Comparison of ENCODE assay signal across 8 cellular contexts in genomic region chr21:44926364-44927101, GRCh38. TPM values are rescaled to one million over a fixed set of nuclear protein-coding genes. Genes with fewer than 3 reads are reported as not detected.
DNase-seq lines count a peak whose midpoint lies in the region; ATAC-seq, FAIRE-seq and TF ChIP-seq lines count a peak whose summit lies in the region.

No MANE protein-coding gene starts in this region.

- H3K36me3 Mint-ChIP-seq in Caco-2 (ENCODE audit: insufficient read depth, unreplicated experiment), result no peaks in the 10 kb centered on the region

- TF ChIP-seq EP300 in K562 (IDR thresholded peaks at IDR 0.05; ENCODE audit: low read length), result no peak

- BruUV-seq in K562 (replicated peaks; lab: Mats Ljungman, UMichigan), result no TSS peak
- BruUV-seq in Caco-2 (replicated peaks; lab: Mats Ljungman, UMichigan), result no TSS peak

- peaks cover 7% of the 10 kb centered on the region for H3K27me3 Mint-ChIP-seq in Caco-2 (ENCODE audit: insufficient read depth, unreplicated experiment)

- H3K4me3 ChIP-seq in GM12865 (ENCODE audit: low read depth, low read length) (peak overlapping the region; percentile 82), SJSA1 (no peak overlapping the region), K562 (no peak overlapping the region), skeletal muscle satellite cell (ENCODE audit: low read length) (peak overlapping the region; percentile 57), Caco-2 (ENCODE audit: low read depth, low read length) (no peak overlapping the region)

- peaks cover 3% of the 10 kb centered on the region for H3K9me1 ChIP-seq in K562 (ENCODE audit: control insufficient read depth, insufficient read depth, low read length)

- DNase-seq in GM12865 (ENCODE audit: low read depth) (peak; percentile 43), SJSA1 (ENCODE audit: low read depth in 1 of 2, low spot score in 2 of 2) (no peak), K562 (ENCODE audit: extremely low read depth in 1 of 4, low spot score in 3 of 4) (no peak), NCI-H2107 treated with DMSO at 0.1 percent for 48 hours (lab: John Stamatoyannopoulos, UW; ENCODE audit: unreplicated experiment) (no peak), Caco-2 (no peak)

- no peaks in the 10 kb centered on the region for H4K20me1 ChIP-seq in K562 (replicated peaks; ENCODE audit: control insufficient read depth, insufficient read depth, low read length)

- TF ChIP-seq POLR2A in K562 (conservative IDR thresholded peaks at IDR 0.05), result no peak

- 28% methylated on average over 23 of the region's 23 CpGs for WGBS in K562 (ENCODE audit: insufficient coverage, low coverage, missing lambda C conversion rate)

- H3K4me3 Mint-ChIP-seq in Caco-2 (ENCODE audit: unreplicated experiment), result no peak overlapping the region

- peaks cover 10% of the 10 kb centered on the region for H3K36me3 ChIP-seq in SJSA1
- H3K36me3 ChIP-seq in K562 (ENCODE audit: control insufficient read depth, insufficient read depth, low read length), result no peaks in the 10 kb centered on the region
- H3K36me3 ChIP-seq in skeletal muscle satellite cell (ENCODE audit: insufficient read depth, low read length), result no peaks in the 10 kb centered on the region
- H3K36me3 ChIP-seq in Caco-2 (ENCODE audit: control insufficient read depth, insufficient read depth, low read length), result no peaks in the 10 kb centered on the region

- no peaks in the 10 kb centered on the region for H3K9me3 Mint-ChIP-seq in Caco-2 (ENCODE audit: unreplicated experiment)

- no peaks in the 10 kb centered on the region for H3K79me2 ChIP-seq in K562 (ENCODE audit: control insufficient read depth, insufficient read depth, low read length)

- H3K4me2 ChIP-seq in K562 (ENCODE audit: insufficient read depth, low read length) (peak overlapping the region; percentile 23; the same call in 1 of the 2 replicates), skeletal muscle satellite cell (ENCODE audit: low read length) (peak overlapping the region; percentile 78)

- no peaks in the 10 kb centered on the region for H3K27me3 ChIP-seq in SJSA1 (replicated peaks)
- peaks cover 34 to 58% of the 10 kb centered on the region in 2 experiments; a peak in 4 of 5 replicates for H3K27me3 ChIP-seq in K562 (ENCODE audit: control insufficient read depth in 2 of 2, insufficient read depth in 2 of 2, low read length in 2 of 2)
- peaks cover under 1% of the 10 kb centered on the region for H3K27me3 ChIP-seq in skeletal muscle satellite cell (ENCODE audit: control insufficient read depth, insufficient read depth, low read length)
- no peaks in the 10 kb centered on the region for H3K27me3 ChIP-seq in Caco-2 (replicated peaks; ENCODE audit: control insufficient read depth, insufficient read depth, low read length)

- ATAC-seq in K562, result no peak; the same call in 2 of the 3 replicates
- no peak for ATAC-seq in HG03025 (IDR thresholded peaks at IDR 0.05; ENCODE audit: low FRiP score, unreplicated experiment)
- no peak for ATAC-seq in GM18867 (IDR thresholded peaks at IDR 0.05; ENCODE audit: unreplicated experiment)

- CTCF ChIA-PET in K562 (lab: Yijun Ruan, JAX; ENCODE audit: low intra/inter-chr PET ratio), result interaction anchor here (0.7 kb wide), 1 partner anchor 40 kb away, joined by 4 read pairs; no protein-coding TSS in a partner anchor
- CTCF ChIA-PET in Caco-2 (lab: Charles Lee), result interaction anchor here (0.9 to 1.4 kb wide), 3 partner anchors 19 to 133 kb away, joined by 3 to 5 read pairs (median 3); partner anchors contain the start of gene PTTG1IP

- TF ChIP-seq RAD21 in K562 (CRISPR knock-in tag; conservative IDR thresholded peaks at IDR 0.05 in 1 of 2, IDR thresholded peaks at IDR 0.05 in 1 of 2), result no peak

- peaks cover 74% of the 10 kb centered on the region for H3K4me1 ChIP-seq in SJSA1 (replicated peaks)
- peaks cover 8 to 22% of the 10 kb centered on the region in 2 experiments; a peak in 4 of 5 replicates for H3K4me1 ChIP-seq in K562 (replicated peaks in 1 of 2; ENCODE audit: control insufficient read depth in 2 of 2, insufficient read depth in 2 of 2, low read length in 2 of 2)
- peaks cover 64% of the 10 kb centered on the region for H3K4me1 ChIP-seq in skeletal muscle satellite cell (ENCODE audit: control insufficient read depth, insufficient read depth, low read length)
- peaks cover 14% of the 10 kb centered on the region for H3K4me1 ChIP-seq in Caco-2

- peak overlapping the region in 1 of 2 experiments; percentile 42; a peak in 1 of 4 replicates for H3K9ac ChIP-seq in K562 (ENCODE audit: insufficient read depth in 1 of 2, low read depth in 2 of 2, low read length in 2 of 2)
- H3K9ac ChIP-seq in skeletal muscle satellite cell (ENCODE audit: low read depth, low read length), result peak overlapping the region; percentile 81

- H3K27ac ChIP-seq in SJSA1 (peak overlapping the region; percentile 99), K562 (ENCODE audit: extremely low read depth, low read depth, low read length) (no peak overlapping the region)

- TF ChIP-seq CTCF in GM12865 (IDR thresholded peaks at IDR 0.05; ENCODE audit: insufficient read depth, low read depth, low read length, missing control alignments) (no peak), K562 (IDR thresholded peaks at IDR 0.05 in 2 of 3, conservative IDR thresholded peaks at IDR 0.05 in 1 of 3; ENCODE audit: insufficient read depth in 2 of 3, low read depth in 1 of 3, low read length in 3 of 3) (no peak), Caco-2 (IDR thresholded peaks at IDR 0.05; ENCODE audit: insufficient read depth in 1 of 2, low read depth in 1 of 2, low read length in 1 of 2, severe bottlenecking in 1 of 2, unreplicated experiment in 1 of 2) (no peak)

- intact Hi-C loops in K562 (cut with micrococcal nuclease), result loop anchor here (10.0 kb wide), 1 partner anchor 412 kb away; no protein-coding TSS in a partner anchor
- intact Hi-C loops in Caco-2 (cut with micrococcal nuclease; ENCODE audit: unreplicated experiment), result no loop called here

- H2AFZ ChIP-seq in K562 (ENCODE audit: low read depth, low read length), result peak overlapping the region; percentile 68

- in situ Hi-C loops in K562 (cut with MboI), result no loop called here

- H3K9me3 ChIP-seq in SJSA1 (replicated peaks) (no peaks in the 10 kb centered on the region), K562 (replicated peaks; ENCODE audit: control insufficient read depth, insufficient read depth, low read depth, low read length) (no peaks in the 10 kb centered on the region), skeletal muscle satellite cell (replicated peaks; ENCODE audit: low read length) (no peaks in the 10 kb centered on the region), Caco-2 (no peaks in the 10 kb centered on the region)

- no peak for FAIRE-seq in K562 (lab: Jason Lieb, UNC)

- H3K4me1 Mint-ChIP-seq in Caco-2 (ENCODE audit: low read depth, unreplicated experiment), result peaks cover 15% of the 10 kb centered on the region

- H3K27ac Mint-ChIP-seq in Caco-2 (ENCODE audit: unreplicated experiment), result no peak overlapping the region

- POLR2A ChIA-PET in K562 (lab: Yijun Ruan, JAX), result interaction anchor here (0.6 to 1.1 kb wide), 3 partner anchors 110 to 135 kb away, joined by 3 read pairs; no protein-coding TSS in a partner anchor
- POLR2A ChIA-PET in Caco-2 (lab: Charles Lee), result no interaction called here

RNA-seq across cellular contexts. Expression of gene ITGB2, which starts 5.8 kb away (rescaled TPM):
- 116 and 120 TPM in 2 replicates for total RNA-seq in SJSA1 (2014; rRNA removed; shearing (Covaris generic))
- 0.69 and 1.4 TPM in 2 replicates for total RNA-seq in K562 (2011; cell fraction: chromatin; rRNA removed; ENCODE audit: low replicate concordance)
- total RNA-seq in K562 (2011; cell fraction: nucleolus; rRNA removed), result 1.0 and 1.3 TPM in 2 replicates
- 0.23 and 0.29 TPM in 2 replicates for total RNA-seq in K562 (2011; cell fraction: nucleoplasm; rRNA removed)
- total RNA-seq in K562 (2014; rRNA removed) (0.78 and 1.0 TPM in 2 replicates), K562 (2014; rRNA removed; fragmentation: Illumina TruSeq; extraction: Trizol) (0.07 and 0.22 TPM in 2 replicates), K562 (2015; rRNA removed; fragmentation: Illumina TruSeq; extraction: Trizol) (0.49 and 0.51 TPM in 2 replicates), K562 (2021) (1.2 and 1.3 TPM in 2 replicates), Caco-2 (2022) (0.48 and 1.1 TPM in 2 replicates)
- polyA plus RNA-seq in K562 (2011; rRNA removed) (0.20 and 1.6 TPM in 2 replicates), K562 (2014; fragmentation: Illumina TruSeq; extraction: Trizol) (0.24 and 0.25 TPM in 2 replicates), K562 (2014; fragmentation: Nextera tagmentation; extraction: Ambion mirVana) (not detected), K562 (2014; rRNA removed) (0.57 and 0.60 TPM in 2 replicates)
- 0.33 and 1.3 TPM in 2 replicates for polyA plus RNA-seq in K562 (2011; cell fraction: cytosol; rRNA removed)
- polyA plus RNA-seq in K562 (2011; cell fraction: nucleus; rRNA removed), result 2.0 and 3.1 TPM in 2 replicates
- polyA plus RNA-seq in K562 (2012), result 0.77 and 5.1 TPM in 2 replicates
- polyA minus RNA-seq in K562 (2011; rRNA and poly(A)+ RNA removed), result 0.04 and 0.57 TPM in 2 replicates
- polyA minus RNA-seq in K562 (2011; cell fraction: cytosol; rRNA and poly(A)+ RNA removed), result 1.0 and 4.8 TPM in 2 replicates
- 0.27 and 1.8 TPM in 2 replicates for polyA minus RNA-seq in K562 (2011; cell fraction: nucleus; rRNA and poly(A)+ RNA removed)
- 1.7 TPM in 1 of 2 replicates, not detected in the other for total RNA-seq in skeletal muscle satellite cell (2012; rRNA removed)

RNA-seq across cellular contexts. Expression of gene SLX9, which starts 13.3 kb away (rescaled TPM):
- 25.5 and 31.6 TPM in 2 replicates for total RNA-seq in SJSA1 (2014; rRNA removed; shearing (Covaris generic))
- total RNA-seq in K562 (2011; cell fraction: chromatin; rRNA removed; ENCODE audit: low replicate concordance), result 18.9 and 29.0 TPM in 2 replicates
- total RNA-seq in K562 (2011; cell fraction: nucleolus; rRNA removed), result 22.8 and 25.7 TPM in 2 replicates
- 14.8 and 16.0 TPM in 2 replicates for total RNA-seq in K562 (2011; cell fraction: nucleoplasm; rRNA removed)
- total RNA-seq in K562 (2014; rRNA removed) (65.2 and 66.8 TPM in 2 replicates), K562 (2014; rRNA removed; fragmentation: Illumina TruSeq; extraction: Trizol) (11.2 and 14.8 TPM in 2 replicates), K562 (2015; rRNA removed; fragmentation: Illumina TruSeq; extraction: Trizol) (18.5 and 20.3 TPM in 2 replicates), K562 (2021) (71.2 and 75.5 TPM in 2 replicates), Caco-2 (2022) (54.0 and 62.1 TPM in 2 replicates)
- polyA plus RNA-seq in K562 (2011; rRNA removed) (13.5 and 16.5 TPM in 2 replicates), K562 (2014; fragmentation: Illumina TruSeq; extraction: Trizol) (8.2 and 18.9 TPM in 2 replicates), K562 (2014; fragmentation: Nextera tagmentation; extraction: Ambion mirVana) (1 to 10 TPM; 1.2 to 1.8 TPM), K562 (2014; rRNA removed) (54.4 and 60.2 TPM in 2 replicates)
- polyA plus RNA-seq in K562 (2011; cell fraction: cytosol; rRNA removed), result 14.3 and 38.6 TPM in 2 replicates
- 10.2 and 19.3 TPM in 2 replicates for polyA plus RNA-seq in K562 (2011; cell fraction: nucleus; rRNA removed)
- 34.2 and 36.9 TPM in 2 replicates for polyA plus RNA-seq in K562 (2012)
- polyA minus RNA-seq in K562 (2011; rRNA and poly(A)+ RNA removed), result 16.0 and 22.8 TPM in 2 replicates
- polyA minus RNA-seq in K562 (2011; cell fraction: cytosol; rRNA and poly(A)+ RNA removed), result 25.3 and 31.3 TPM in 2 replicates
- polyA minus RNA-seq in K562 (2011; cell fraction: nucleus; rRNA and poly(A)+ RNA removed), result 3.8 and 5.3 TPM in 2 replicates
- 18.1 and 25.6 TPM in 2 replicates for total RNA-seq in skeletal muscle satellite cell (2012; rRNA removed)

RNA-seq across cellular contexts. Expression of gene PTTG1IP, which starts 53.0 kb away (rescaled TPM):
- total RNA-seq in SJSA1 (2014; rRNA removed; shearing (Covaris generic)), result 403 and 590 TPM in 2 replicates
- 109 and 139 TPM in 2 replicates for total RNA-seq in K562 (2011; cell fraction: chromatin; rRNA removed; ENCODE audit: low replicate concordance)
- 131 and 151 TPM in 2 replicates for total RNA-seq in K562 (2011; cell fraction: nucleolus; rRNA removed)
- 146 and 174 TPM in 2 replicates for total RNA-seq in K562 (2011; cell fraction: nucleoplasm; rRNA removed)
- total RNA-seq in K562 (2014; rRNA removed) (85.4 and 97.6 TPM in 2 replicates), K562 (2014; rRNA removed; fragmentation: Illumina TruSeq; extraction: Trizol) (65.7 and 66.2 TPM in 2 replicates), K562 (2015; rRNA removed; fragmentation: Illumina TruSeq; extraction: Trizol) (92.9 and 98.7 TPM in 2 replicates), K562 (2021) (99.3 and 99.5 TPM in 2 replicates), Caco-2 (2022) (296 and 306 TPM in 2 replicates)
- polyA plus RNA-seq in K562 (2011; rRNA removed) (92.4 and 138 TPM in 2 replicates), K562 (2014; fragmentation: Illumina TruSeq; extraction: Trizol) (77.0 and 77.8 TPM in 2 replicates), K562 (2014; fragmentation: Nextera tagmentation; extraction: Ambion mirVana) (1 to 10 TPM; 5.0 to 9.2 TPM), K562 (2014; rRNA removed) (82.4 and 86.9 TPM in 2 replicates)
- polyA plus RNA-seq in K562 (2011; cell fraction: cytosol; rRNA removed), result 79.9 and 115 TPM in 2 replicates
- 69.1 and 123 TPM in 2 replicates for polyA plus RNA-seq in K562 (2011; cell fraction: nucleus; rRNA removed)
- polyA plus RNA-seq in K562 (2012), result 77.4 and 167 TPM in 2 replicates
- polyA minus RNA-seq in K562 (2011; rRNA and poly(A)+ RNA removed), result 54.1 and 70.2 TPM in 2 replicates
- polyA minus RNA-seq in K562 (2011; cell fraction: cytosol; rRNA and poly(A)+ RNA removed), result 69.1 and 114 TPM in 2 replicates
- 17.4 and 40.2 TPM in 2 replicates for polyA minus RNA-seq in K562 (2011; cell fraction: nucleus; rRNA and poly(A)+ RNA removed)
- total RNA-seq in skeletal muscle satellite cell (2012; rRNA removed), result 97.6 and 155 TPM in 2 replicates

Comparison
In these comparisons a context has a peak if more than half of its experiments do, and no peak if none do; other contexts are left out.
1. H3K4me3 ChIP-seq: peak in GM12865 (single experiment) and skeletal muscle satellite cell (single experiment); none in SJSA1 (single experiment), K562 (single experiment) and Caco-2 (single experiment).
2. RNA of gene ITGB2, which starts 5.8 kb away (total RNA-seq): 116 to 120 TPM in SJSA1; 0.07 to 1.4 TPM in K562 and 0.48 to 1.1 TPM in Caco-2; every median in the first group is over 10 times any median in the second.